9 cellular contexts compared by ENCODE assay signal in genomic region chr16:67429799-67430503, GRCh38. TPM values are rescaled to one million over a fixed set of nuclear protein-coding genes. Genes with fewer than 3 reads are reported as not detected.
DNase-seq lines count a peak whose midpoint lies in the region; TF ChIP-seq lines count a peak whose summit lies in the region.
"Had no signal": no experiment of that assay in that cellular context is flagged by ENCODE, and none has a peak within 500 bp of the region (broad histone marks: within the 10 kb centered on the region; RNA-seq: fewer than 3 reads in every experiment).

No MANE protein-coding gene starts in this region.

- no peaks in the 10 kb centered on the region for H3K36me3 Mint-ChIP-seq in activated naive CD4-positive, alpha-beta T cell treated with anti-CD3 and anti-CD28 coated beads, Interleukin-2, amount 50 U/mL, for 24 hours

- H3K27me3 ChIP-seq in breast epithelium (no peaks in the 10 kb centered on the region), mucosa of stomach (ENCODE audit: control insufficient read depth, insufficient read depth, low read length) (peaks cover 4% of the 10 kb centered on the region), uterus (no peaks in the 10 kb centered on the region)

- no peak for DNase-seq in activated naive CD4-positive, alpha-beta T cell treated with Interleukin-2 at 50 U/mL for 16 hours
- DNase-seq in breast epithelium (ENCODE audit: low spot score in 2 of 2) (no peak), uterus (no peak), RKO (ENCODE audit: low spot score) (no peak), mucosa of gallbladder (ENCODE audit: low spot score) (no peak), NCI-H345 (lab: John Stamatoyannopoulos, UW) (no peak)

- H3K27me3 Mint-ChIP-seq in activated naive CD4-positive, alpha-beta T cell treated with anti-CD3 and anti-CD28 coated beads, Interleukin-2, amount 50 U/mL, for 24 hours = peaks cover 27% of the 10 kb centered on the region

- TF ChIP-seq CTCF in breast epithelium (IDR thresholded peaks at IDR 0.05) (no peak), uterus (IDR thresholded peaks at IDR 0.05) (no peak)

- peak overlapping the region; percentile 81 for H3K4me3 Mint-ChIP-seq in activated naive CD4-positive, alpha-beta T cell treated with anti-CD3 and anti-CD28 coated beads, Interleukin-2, amount 50 U/mL, for 24 hours

- peak overlapping the region; percentile 23 for H3K27ac Mint-ChIP-seq in activated naive CD4-positive, alpha-beta T cell treated with anti-CD3 and anti-CD28 coated beads, Interleukin-2, amount 50 U/mL, for 24 hours

- H3K36me3 ChIP-seq in breast epithelium (no peaks in the 10 kb centered on the region), mucosa of stomach (ENCODE audit: control insufficient read depth, insufficient read depth, low read length) (no peaks in the 10 kb centered on the region), uterus (no peaks in the 10 kb centered on the region)

- TF ChIP-seq POLR2A in breast epithelium (IDR thresholded peaks at IDR 0.05) = no peak
- no peak for TF ChIP-seq POLR2A in uterus (IDR thresholded peaks at IDR 0.05)

- peak overlapping the region; percentile 77 for H3K9ac ChIP-seq in mucosa of stomach (ENCODE audit: low read length)

- peaks cover 3% of the 10 kb centered on the region for H3K4me1 Mint-ChIP-seq in activated naive CD4-positive, alpha-beta T cell treated with anti-CD3 and anti-CD28 coated beads, Interleukin-2, amount 50 U/mL, for 24 hours

- H3K9me3 ChIP-seq in breast epithelium (no peaks in the 10 kb centered on the region), mucosa of stomach (ENCODE audit: control insufficient read depth, low read length) (no peaks in the 10 kb centered on the region), uterus (no peaks in the 10 kb centered on the region)

- H3K27ac ChIP-seq in breast epithelium (peak overlapping the region; percentile 79 to 88), uterus (peak overlapping the region in 1 of 2 donors; percentile 76)

- peaks cover 4 to 14% of the 10 kb centered on the region in 2 donors for H3K4me1 ChIP-seq in breast epithelium
- H3K4me1 ChIP-seq in mucosa of stomach (ENCODE audit: control insufficient read depth, insufficient read depth, low read length) = peaks cover 48% of the 10 kb centered on the region
- peaks cover 0 to 21% of the 10 kb centered on the region in 2 donors for H3K4me1 ChIP-seq in uterus

- intact Hi-C loops in breast epithelium (cut with DNase I; ENCODE audit: low total_unique reads) = no loop called here
- intact Hi-C loops in uterus (cut with DNase I; ENCODE audit: low total_unique reads) = loop anchor here (5.0 kb wide), 1 partner anchor 32 kb away; no protein-coding TSS in a partner anchor

- H3K4me3 ChIP-seq in breast epithelium (peak overlapping the region; percentile 32 to 81 (median 58)), mucosa of stomach (ENCODE audit: low read length) (peak overlapping the region; percentile 38), uterus (peak overlapping the region; percentile 42 to 44)

- H3K9me3 Mint-ChIP-seq in activated naive CD4-positive, alpha-beta T cell treated with anti-CD3 and anti-CD28 coated beads, Interleukin-2, amount 50 U/mL, for 24 hours = no peaks in the 10 kb centered on the region

RNA-seq across cellular contexts. Expression of gene HSD11B2, which starts 1.0 kb away (rescaled TPM):
- total RNA-seq in breast epithelium (10 to 100 TPM in 2 of 3 donors, under 1 TPM in 1; 0.32 to 66.9 (median 10.2) TPM), uterus (10 to 100 TPM in 2 of 4 donors, 1 to 10 TPM in 2; 1.2 to 82.1 (median 9.7) TPM), mucosa of gallbladder (29.1 TPM)

RNA-seq across cellular contexts. Expression of gene ZDHHC1, which starts 13.7 kb away (rescaled TPM):
- total RNA-seq in breast epithelium = 10 to 100 TPM; 17.4 to 20.3 (median 19.3) TPM
- 10 to 100 TPM; 14.7 to 30.6 (median 25.6) TPM for total RNA-seq in uterus
- total RNA-seq in mucosa of gallbladder = 23.2 TPM

RNA-seq across cellular contexts. Expression of gene TPPP3, which starts 36.7 kb away (rescaled TPM):
- total RNA-seq in breast epithelium (1 to 10 TPM; 1.3 to 6.9 (median 3.6) TPM), uterus (10 to 100 TPM; 13.4 to 26.6 (median 16.2) TPM), mucosa of gallbladder (12.3 TPM)

RNA-seq across cellular contexts. Expression of gene ATP6V0D1, which starts 51.0 kb away (rescaled TPM):
- total RNA-seq in breast epithelium (100 to 1,000 TPM; 101 to 122 (median 104) TPM), uterus (100 to 1,000 TPM in 2 of 4 donors, 10 to 100 TPM in 2; 67.4 to 243 (median 100) TPM), mucosa of gallbladder (106 TPM)

RNA-seq across cellular contexts. Expression of gene AGRP, which starts 53.4 kb away (rescaled TPM):
- total RNA-seq in breast epithelium (not detected), uterus (not detected), mucosa of gallbladder (not detected)
- total RNA-seq: myocyte had no signal
